In the genomic region with DNA sequence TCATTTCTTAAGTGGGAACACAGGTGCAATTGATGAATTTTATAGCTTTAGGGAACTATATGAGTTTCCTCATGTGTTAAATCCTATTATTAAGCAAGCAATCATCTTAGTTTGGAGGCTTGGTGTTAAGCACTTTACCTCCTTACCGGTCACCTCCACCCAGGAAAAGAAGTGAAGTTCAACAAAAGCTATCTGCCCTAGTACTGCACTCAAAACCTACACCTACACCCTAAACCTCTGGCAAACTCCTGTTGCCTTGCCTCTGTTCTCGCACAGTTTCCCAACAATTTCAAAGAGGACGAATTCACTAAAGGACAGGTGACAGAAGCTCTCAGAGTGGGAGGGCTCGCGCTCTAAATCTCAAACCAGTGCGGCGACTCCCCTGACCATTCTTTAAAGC, we compare ENCODE assay signal across 10 cellular contexts.
DNase-seq lines count a peak whose midpoint lies in the region; ATAC-seq, FAIRE-seq and TF ChIP-seq lines count a peak whose summit lies in the region.
"Had no signal": no experiment of that assay in that cellular context is flagged by ENCODE, and none has a peak within 500 bp of the region (broad histone marks: within the 10 kb centered on the region; RNA-seq: fewer than 3 reads in every experiment).

No MANE protein-coding gene starts in this region.

- H3K27ac Mint-ChIP-seq in astrocyte (ENCODE audit: unreplicated experiment) = no peak overlapping the region

- no peak overlapping the region for H3K27ac ChIP-seq in HUES64 (ENCODE audit: low read depth, low read length)
- H3K27ac ChIP-seq in astrocyte (ENCODE audit: low read depth, low read length) = no peak overlapping the region
- H3K27ac ChIP-seq in iPS-20b (ENCODE audit: low read length) = no peak overlapping the region
- no peak overlapping the region for H3K27ac ChIP-seq in rectal smooth muscle tissue (ENCODE audit: low read depth, low read length)
- no peak overlapping the region for H3K27ac ChIP-seq in gastrocnemius medialis

- no peaks in the 10 kb centered on the region for H3K79me2 ChIP-seq in astrocyte (ENCODE audit: insufficient read depth, low read length)

- in situ Hi-C loops in gastrocnemius medialis (cut with MboI; ENCODE audit: low sequenced_read_pairs in 4 of 4) = no loop called here

- H3K9me3 Mint-ChIP-seq in astrocyte (ENCODE audit: unreplicated experiment) = no peaks in the 10 kb centered on the region

- FAIRE-seq in astrocyte (lab: Jason Lieb, UNC) = no peak

- TF ChIP-seq CTCF in astrocyte (IDR thresholded peaks at IDR 0.05; ENCODE audit: insufficient read depth, low read depth, low read length) (no peak), gastrocnemius medialis (IDR thresholded peaks at IDR 0.05 in 4 of 5, conservative IDR thresholded peaks at IDR 0.05 in 1 of 5) (no peak)

- no peaks in the 10 kb centered on the region for H4K20me1 ChIP-seq in astrocyte (ENCODE audit: insufficient read depth, low read length)

- no peak for DNase-seq in astrocyte (ENCODE audit: low read depth)
- no peak for DNase-seq in gastrocnemius medialis
- DNase-seq in SKM-1 (lab: John Stamatoyannopoulos, UW; ENCODE audit: unreplicated experiment) = no peak
- DNase-seq in T1000 (lab: John Stamatoyannopoulos, UW) = no peak
- DNase-seq: Calu3, midbrain had no signal

- H2AFZ ChIP-seq in astrocyte (ENCODE audit: low read depth, low read length) = no peak overlapping the region

- peak overlapping the region; percentile 88 for H3K4me3 Mint-ChIP-seq in astrocyte (ENCODE audit: unreplicated experiment)

- H3K4me1 Mint-ChIP-seq in astrocyte (ENCODE audit: low read depth, unreplicated experiment) = no peaks in the 10 kb centered on the region

- H3K4me1 ChIP-seq in HUES64 (ENCODE audit: insufficient read depth, low read length) (no peaks in the 10 kb centered on the region), astrocyte (ENCODE audit: insufficient read depth, low read length) (no peaks in the 10 kb centered on the region), iPS-20b (ENCODE audit: insufficient read depth, low read length) (no peaks in the 10 kb centered on the region), rectal smooth muscle tissue (ENCODE audit: control insufficient read depth, insufficient read depth, low read length) (no peaks in the 10 kb centered on the region), gastrocnemius medialis (no peaks in the 10 kb centered on the region)

- H3K36me3 Mint-ChIP-seq in astrocyte (ENCODE audit: low read depth, unreplicated experiment) = no peaks in the 10 kb centered on the region

- H3K4me3 ChIP-seq in HUES64 (ENCODE audit: low read length) (peak overlapping the region; percentile 75), astrocyte (ENCODE audit: insufficient read depth, low read depth, low read length) (peak overlapping the region; percentile 33), iPS-20b (ENCODE audit: low read length) (peak overlapping the region; percentile 87), rectal smooth muscle tissue (ENCODE audit: low read length) (peak overlapping the region; percentile 44), gastrocnemius medialis (no peak overlapping the region)

- no peak for TF ChIP-seq POLR2A in gastrocnemius medialis (IDR thresholded peaks at IDR 0.05)

- no peak overlapping the region for H3K4me2 ChIP-seq in astrocyte (ENCODE audit: low read length)

- ATAC-seq in gastrocnemius medialis (no peak), HG03159 (IDR thresholded peaks at IDR 0.05; ENCODE audit: unreplicated experiment) (no peak)

- no peak overlapping the region for H3K9ac ChIP-seq in HUES64 (ENCODE audit: low read depth, low read length)
- no peak overlapping the region for H3K9ac ChIP-seq in astrocyte (ENCODE audit: low read length)
- peak overlapping the region; percentile 80; the same call in 1 of the 2 replicates for H3K9ac ChIP-seq in iPS-20b (ENCODE audit: low read depth, low read length)
- no peak overlapping the region for H3K9ac ChIP-seq in rectal smooth muscle tissue (ENCODE audit: low read length)

- H3K27me3 ChIP-seq in HUES64 (ENCODE audit: insufficient read depth, low read length) (no peaks in the 10 kb centered on the region), astrocyte (ENCODE audit: insufficient read depth, low read length) (no peaks in the 10 kb centered on the region), iPS-20b (ENCODE audit: insufficient read depth, low read length) (no peaks in the 10 kb centered on the region), rectal smooth muscle tissue (ENCODE audit: control insufficient read depth, insufficient read depth, low read length) (no peaks in the 10 kb centered on the region), gastrocnemius medialis (no peaks in the 10 kb centered on the region)

- intact Hi-C loops in gastrocnemius medialis (cut with DNase I; ENCODE audit: low total_unique reads) = no loop called here

- H3K36me3 ChIP-seq in HUES64 (ENCODE audit: insufficient read depth, low read length) (no peaks in the 10 kb centered on the region), astrocyte (ENCODE audit: insufficient read depth, low read length) (no peaks in the 10 kb centered on the region), iPS-20b (ENCODE audit: insufficient read depth, low read depth, low read length) (no peaks in the 10 kb centered on the region), rectal smooth muscle tissue (ENCODE audit: control insufficient read depth, insufficient read depth, low read length) (no peaks in the 10 kb centered on the region), gastrocnemius medialis (no peaks in the 10 kb centered on the region)

- WGBS in HUES64 = 10% methylated on average over 7 of the region's 7 CpGs

- no peaks in the 10 kb centered on the region for H3K9me3 ChIP-seq in HUES64 (ENCODE audit: insufficient read depth, low read depth, low read length)
- no peaks in the 10 kb centered on the region for H3K9me3 ChIP-seq in astrocyte (ENCODE audit: insufficient read depth, low read depth, low read length)
- no peaks in the 10 kb centered on the region for H3K9me3 ChIP-seq in iPS-20b (ENCODE audit: insufficient read depth, low read depth, low read length)
- no peaks in the 10 kb centered on the region for H3K9me3 ChIP-seq in gastrocnemius medialis

- no peaks in the 10 kb centered on the region for H3K27me3 Mint-ChIP-seq in astrocyte (ENCODE audit: low read depth, unreplicated experiment)

Comparison
In these comparisons a context has a peak if more than half of its experiments do, and no peak if none do; other contexts are left out.
1. H3K4me3 ChIP-seq: peak in HUES64 (single experiment), astrocyte (single experiment), iPS-20b (single experiment) and rectal smooth muscle tissue (single experiment); none in gastrocnemius medialis (0 of 4).